ENCODE assay signal across 10 cellular contexts in genomic region chr12:88638956-88639355, GRCh38. TPM values are rescaled to one million over a fixed set of nuclear protein-coding genes. Genes with fewer than 3 reads are reported as not detected.
DNase-seq lines count a peak whose midpoint lies in the region; ATAC-seq, FAIRE-seq and TF ChIP-seq lines count a peak whose summit lies in the region.
"Had no signal": no experiment of that assay in that cellular context is flagged by ENCODE, and none has a peak within 500 bp of the region (broad histone marks: within the 10 kb centered on the region; RNA-seq: fewer than 3 reads in every experiment).

No MANE protein-coding gene starts in this region.

- no peaks in the 10 kb centered on the region for H3K36me3 Mint-ChIP-seq in astrocyte (ENCODE audit: low read depth, unreplicated experiment)
- H3K36me3 Mint-ChIP-seq: T-cell had no signal

- H3K27ac Mint-ChIP-seq in astrocyte (ENCODE audit: unreplicated experiment): no peak overlapping the region
- H3K27ac Mint-ChIP-seq: T-cell had no signal

- H3K9me3 Mint-ChIP-seq in astrocyte (ENCODE audit: unreplicated experiment): no peaks in the 10 kb centered on the region
- H3K9me3 Mint-ChIP-seq: T-cell had no signal

- H3K4me1 Mint-ChIP-seq in astrocyte (ENCODE audit: low read depth, unreplicated experiment): no peaks in the 10 kb centered on the region
- H3K4me1 Mint-ChIP-seq: T-cell had no signal

- TF ChIP-seq POLR2A in H54 (IDR thresholded peaks at IDR 0.05; ENCODE audit: low read depth, low read length) (no peak), adrenal gland (IDR thresholded peaks at IDR 0.05) (no peak)

- ATAC-seq in HG02973 (IDR thresholded peaks at IDR 0.05; ENCODE audit: unreplicated experiment): no peak
- ATAC-seq in HG02610 (IDR thresholded peaks at IDR 0.05; ENCODE audit: unreplicated experiment): no peak
- no peak for ATAC-seq in HG02798 (IDR thresholded peaks at IDR 0.05; ENCODE audit: poor library complexity, unreplicated experiment)
- ATAC-seq: T-cell had no signal

- H3K4me3 ChIP-seq in astrocyte (ENCODE audit: insufficient read depth, low read depth, low read length) (no peak overlapping the region), smooth muscle cell (no peak overlapping the region), adrenal gland (no peak overlapping the region)
- H3K4me3 ChIP-seq: HAP-1 had no signal

- H3K27ac ChIP-seq in astrocyte (ENCODE audit: low read depth, low read length) (no peak overlapping the region), smooth muscle cell (ENCODE audit: low read depth) (no peak overlapping the region), adrenal gland (no peak overlapping the region)

- intact Hi-C loops in adrenal gland (cut with DNase I): no loop called here

- H3K4me1 ChIP-seq in astrocyte (ENCODE audit: insufficient read depth, low read length) (no peaks in the 10 kb centered on the region), smooth muscle cell (ENCODE audit: low read depth) (no peaks in the 10 kb centered on the region), adrenal gland (replicated peaks in 1 of 2) (peaks cover 0 to 4% of the 10 kb centered on the region in 2 donors)

- H3K9me3 ChIP-seq in astrocyte (ENCODE audit: insufficient read depth, low read depth, low read length) (no peaks in the 10 kb centered on the region), smooth muscle cell (replicated peaks; ENCODE audit: low read depth) (no peaks in the 10 kb centered on the region), adrenal gland (replicated peaks in 1 of 3) (no peaks in the 10 kb centered on the region)
- H3K9me3 ChIP-seq: HAP-1 had no signal

- WGBS in smooth muscle cell (ENCODE audit: low lambda C conversion rate): 71% methylated on average over 3 of the region's 3 CpGs
- WGBS in adrenal gland, 4 donors: 38 to 53% (median 45%) methylated on average over 3 of the region's 3 CpGs

- H4K20me1 ChIP-seq in astrocyte (ENCODE audit: insufficient read depth, low read length): no peaks in the 10 kb centered on the region
- no peaks in the 10 kb centered on the region for H4K20me1 ChIP-seq in smooth muscle cell (ENCODE audit: low read depth)

- DNase-seq in H54 (ENCODE audit: insufficient read length, low spot score): no peak
- no peak for DNase-seq in astrocyte (ENCODE audit: low read depth)
- peak; percentile 2 for DNase-seq in left kidney (ENCODE audit: low read depth, low spot score)
- DNase-seq in smooth muscle cell (lab: John Stamatoyannopoulos, UW; ENCODE audit: unreplicated experiment): no peak
- DNase-seq in adrenal gland: no peak
- DNase-seq: T-cell had no signal

- peak; percentile 50 for FAIRE-seq in H54 (lab: Jason Lieb, UNC)
- peak; percentile 20 for FAIRE-seq in astrocyte (lab: Jason Lieb, UNC)

- H3K79me2 ChIP-seq in astrocyte (ENCODE audit: insufficient read depth, low read length): no peaks in the 10 kb centered on the region
- H3K79me2 ChIP-seq in smooth muscle cell (ENCODE audit: low read depth): no peaks in the 10 kb centered on the region

- no peaks in the 10 kb centered on the region for H3K27me3 Mint-ChIP-seq in astrocyte (ENCODE audit: low read depth, unreplicated experiment)
- H3K27me3 Mint-ChIP-seq: T-cell had no signal

- no peaks in the 10 kb centered on the region for H3F3A ChIP-seq in smooth muscle cell (ENCODE audit: low read depth)

- H3K27me3 ChIP-seq in astrocyte (ENCODE audit: insufficient read depth, low read length) (no peaks in the 10 kb centered on the region), smooth muscle cell (ENCODE audit: low read depth) (no peaks in the 10 kb centered on the region), adrenal gland (no peaks in the 10 kb centered on the region)

- TF ChIP-seq CTCF in astrocyte (IDR thresholded peaks at IDR 0.05; ENCODE audit: insufficient read depth, low read depth, low read length) (no peak), smooth muscle cell (IDR thresholded peaks at IDR 0.05; ENCODE audit: borderline replicate concordance, insufficient read depth, poor library complexity, severe bottlenecking) (no peak), adrenal gland (IDR thresholded peaks at IDR 0.05) (peak in 1 of 6 experiments; percentile 15)

- H3K4me2 ChIP-seq in astrocyte (ENCODE audit: low read length) (no peak overlapping the region), smooth muscle cell (peak overlapping the region; percentile 67)

- H3K4me3 Mint-ChIP-seq in astrocyte (ENCODE audit: unreplicated experiment): no peak overlapping the region
- H3K4me3 Mint-ChIP-seq: T-cell had no signal

- H3K9ac ChIP-seq in astrocyte (ENCODE audit: low read length): no peak overlapping the region
- H3K9ac ChIP-seq in smooth muscle cell (ENCODE audit: low read depth): no peak overlapping the region

- no peak overlapping the region for H2AFZ ChIP-seq in astrocyte (ENCODE audit: low read depth, low read length)
- H2AFZ ChIP-seq in smooth muscle cell (ENCODE audit: low read depth): peak overlapping the region; percentile 80

- H3K36me3 ChIP-seq in astrocyte (ENCODE audit: insufficient read depth, low read length) (no peaks in the 10 kb centered on the region), smooth muscle cell (ENCODE audit: low read depth) (no peaks in the 10 kb centered on the region), adrenal gland (replicated peaks in 1 of 2) (no peaks in the 10 kb centered on the region)
- H3K36me3 ChIP-seq: HAP-1 had no signal

RNA-seq across cellular contexts. Expression of gene KITLG, which starts 58.7 kb away (rescaled TPM):
- total RNA-seq in astrocyte (15.9 and 21.7 TPM in 2 replicates), smooth muscle cell (4.0 and 8.0 TPM in 2 replicates), adrenal gland (10 to 100 TPM in 5 of 8 donors, 1 to 10 TPM in 3; 3.9 to 22.7 (median 10.6) TPM)
- polyA plus RNA-seq in smooth muscle cell (0.64 and 2.1 TPM in 2 replicates), adrenal gland (1 to 10 TPM; 1.9 to 5.2 (median 2.7) TPM)
